Comparison of ENCODE assay signal across 1 cellular context in the genomic region with DNA sequence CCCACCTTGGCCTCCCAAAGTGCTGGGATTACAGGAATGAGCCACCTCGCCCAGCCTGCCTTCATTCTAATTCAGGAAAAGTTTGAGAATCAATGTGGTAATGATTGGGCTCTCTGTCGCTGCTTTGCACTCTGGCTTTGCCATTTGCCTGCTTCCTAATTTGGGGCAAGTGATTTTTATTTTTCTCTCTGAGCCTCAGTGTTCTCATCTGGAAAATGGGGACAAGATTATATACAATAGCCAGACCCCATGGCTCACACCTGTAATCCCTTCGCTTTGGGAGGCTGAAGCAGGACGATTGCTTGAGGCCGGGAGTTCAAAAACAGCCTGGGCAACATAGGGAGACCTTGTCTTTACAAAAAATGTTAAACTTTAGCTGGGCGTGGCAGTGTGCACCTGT.
A peak's percentile ranks its signal among the peaks of the same experiment; 100 is the strongest.
TF ChIP-seq lines count a peak whose summit lies in the region.

No MANE protein-coding gene starts in this region.

TF ChIP-seq in HepG2, 621 proteins besides CTCF, POLR2A, EP300 and RAD21:
- TF ChIP-seq ZNF761 (CRISPR knock-in tag; conservative IDR thresholded peaks at IDR 0.05): no peak
- TF ChIP-seq, protein P1, sequence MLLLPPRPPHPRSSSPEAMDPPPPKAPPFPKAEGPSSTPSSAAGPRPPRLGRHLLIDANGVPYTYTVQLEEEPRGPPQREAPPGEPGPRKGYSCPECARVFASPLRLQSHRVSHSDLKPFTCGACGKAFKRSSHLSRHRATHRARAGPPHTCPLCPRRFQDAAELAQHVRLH (CRISPR knock-in tag; IDR thresholded peaks at IDR 0.05; ENCODE audit: borderline replicate concordance, low read depth): no peak
- TF ChIP-seq, protein P2, sequence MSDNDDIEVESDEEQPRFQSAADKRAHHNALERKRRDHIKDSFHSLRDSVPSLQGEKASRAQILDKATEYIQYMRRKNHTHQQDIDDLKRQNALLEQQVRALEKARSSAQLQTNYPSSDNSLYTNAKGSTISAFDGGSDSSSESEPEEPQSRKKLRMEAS (IDR thresholded peaks at IDR 0.05): no peak
- TF ChIP-seq SP1 (IDR thresholded peaks at IDR 0.05): no peak
- TF ChIP-seq SP1 (CRISPR knock-in tag; IDR thresholded peaks at IDR 0.05): no peak
- TF ChIP-seq ZNF782 (CRISPR knock-in tag; IDR thresholded peaks at IDR 0.05; ENCODE audit: borderline replicate concordance): no peak
- peak; percentile 74 for TF ChIP-seq ZNF629 (CRISPR knock-in tag; conservative IDR thresholded peaks at IDR 0.05)
